ENCODE assay signal across 19 cellular contexts in genomic region chr4:56496241-56496640, GRCh38. TPM values are rescaled to one million over a fixed set of nuclear protein-coding genes. Genes with fewer than 3 reads are reported as not detected.
DNase-seq lines count a peak whose midpoint lies in the region; ATAC-seq and TF ChIP-seq lines count a peak whose summit lies in the region.
"Had no signal": no experiment of that assay in that cellular context is flagged by ENCODE, and none has a peak within 500 bp of the region (broad histone marks: within the 10 kb centered on the region; RNA-seq: fewer than 3 reads in every experiment).

No MANE protein-coding gene starts in this region.

- H3K27me3 Mint-ChIP-seq in activated CD8-positive, alpha-beta T cell treated with anti-CD3 and anti-CD28 coated beads for 36 hours: no peaks in the 10 kb centered on the region
- no peaks in the 10 kb centered on the region for H3K27me3 Mint-ChIP-seq in activated CD8-positive, alpha-beta T cell treated with anti-CD3 and anti-CD28 coated beads, Interleukin-2, amount 10 ng/mL, durations not matched to agents 7 days and 5 days (ENCODE audit: low read depth)
- H3K27me3 Mint-ChIP-seq: CD4-positive, CD25-positive, alpha-beta regulatory T cell; CD8-positive, alpha-beta memory T cell had no signal

- no peak overlapping the region for H3K4me3 Mint-ChIP-seq in activated CD8-positive, alpha-beta T cell treated with anti-CD3 and anti-CD28 coated beads for 36 hours
- no peak overlapping the region for H3K4me3 Mint-ChIP-seq in activated CD8-positive, alpha-beta T cell treated with anti-CD3 and anti-CD28 coated beads, Interleukin-2, amount 10 ng/mL, durations not matched to agents 7 days and 5 days
- H3K4me3 Mint-ChIP-seq: CD8-positive, alpha-beta memory T cell; H9 had no signal

- peak overlapping the region; percentile 18 for H3K27ac Mint-ChIP-seq in activated CD8-positive, alpha-beta T cell treated with anti-CD3 and anti-CD28 coated beads for 36 hours
- no peak overlapping the region for H3K27ac Mint-ChIP-seq in activated CD8-positive, alpha-beta T cell treated with anti-CD3 and anti-CD28 coated beads, Interleukin-2, amount 10 ng/mL, durations not matched to agents 7 days and 5 days
- H3K27ac Mint-ChIP-seq: H9 had no signal

- DNase-seq in activated CD8-positive, alpha-beta T cell treated with anti-CD3 and anti-CD28 coated beads for 36 hours: no peak
- DNase-seq in activated CD8-positive, alpha-beta T cell treated with anti-CD3 and anti-CD28 coated beads, Interleukin-2, amount 10 ng/mL, durations not matched to agents 7 days and 5 days: no peak
- peak; percentile 7 for DNase-seq in DMS53 treated with DMSO at 0.1 percent for 48 hours (lab: John Stamatoyannopoulos, UW; ENCODE audit: unreplicated experiment)
- no peak for DNase-seq in amniotic stem cell (lab: John Stamatoyannopoulos, UW)
- no peak for DNase-seq in activated naive CD4-positive, alpha-beta T cell (lab: John Stamatoyannopoulos, UW)
- DNase-seq: ACHN; BE2C; C1 segment of cervical spinal cord; CD4-positive, CD25-positive, alpha-beta regulatory T cell; CD8-positive, alpha-beta memory T cell; COR-L47; DMS 273 treated with DMSO at 0.1 percent for 48 hours; DND-41; EL; H9; IMR-90 had no signal

- no peak for ATAC-seq in activated CD8-positive, alpha-beta T cell treated with anti-CD3 and anti-CD28 coated beads for 36 hours
- no peak for ATAC-seq in activated CD8-positive, alpha-beta T cell treated with anti-CD3 and anti-CD28 coated beads, Interleukin-2, amount 10 ng/mL, durations not matched to agents 7 days and 5 days
- ATAC-seq: GM12878 had no signal

- TF ChIP-seq CTCF in activated CD8-positive, alpha-beta T cell treated with anti-CD3 and anti-CD28 coated beads for 36 hours (IDR thresholded peaks at IDR 0.05): no peak
- TF ChIP-seq CTCF in VCaP (conservative IDR thresholded peaks at IDR 0.05): no peak

- CTCF ChIA-PET in activated CD8-positive, alpha-beta T cell treated with anti-CD3 and anti-CD28 coated beads for 36 hours (lab: Charles Lee): no interaction called here
- CTCF ChIA-PET in activated CD8-positive, alpha-beta T cell treated with anti-CD3 and anti-CD28 coated beads, Interleukin-2, amount 10 ng/mL, durations not matched to agents 7 days and 5 days (lab: Charles Lee): interaction anchor here (0.7 to 1.4 kb wide), 2 partner anchors 73 to 340 kb away, joined by 4 to 5 read pairs; no protein-coding TSS in a partner anchor

- POLR2A ChIA-PET in activated CD8-positive, alpha-beta T cell treated with anti-CD3 and anti-CD28 coated beads for 36 hours (lab: Charles Lee): interaction anchor here (0.7 to 1.0 kb wide), 2 partner anchors 31 to 385 kb away, joined by 3 read pairs; no protein-coding TSS in a partner anchor
- POLR2A ChIA-PET in activated CD8-positive, alpha-beta T cell treated with anti-CD3 and anti-CD28 coated beads, Interleukin-2, amount 10 ng/mL, durations not matched to agents 7 days and 5 days (lab: Charles Lee): interaction anchor here (0.6 kb wide), 1 partner anchor 307 kb away, joined by 4 read pairs; no protein-coding TSS in a partner anchor

- H3K9me3 Mint-ChIP-seq in activated CD8-positive, alpha-beta T cell treated with anti-CD3 and anti-CD28 coated beads for 36 hours: no peaks in the 10 kb centered on the region
- no peaks in the 10 kb centered on the region for H3K9me3 Mint-ChIP-seq in activated CD8-positive, alpha-beta T cell treated with anti-CD3 and anti-CD28 coated beads, Interleukin-2, amount 10 ng/mL, durations not matched to agents 7 days and 5 days (ENCODE audit: insufficient read depth)
- H3K9me3 Mint-ChIP-seq: CD4-positive, CD25-positive, alpha-beta regulatory T cell; CD8-positive, alpha-beta memory T cell; H9 had no signal

- peaks cover 49% of the 10 kb centered on the region for H3K36me3 Mint-ChIP-seq in activated CD8-positive, alpha-beta T cell treated with anti-CD3 and anti-CD28 coated beads for 36 hours (ENCODE audit: low read depth)
- peaks cover 63% of the 10 kb centered on the region for H3K36me3 Mint-ChIP-seq in activated CD8-positive, alpha-beta T cell treated with anti-CD3 and anti-CD28 coated beads, Interleukin-2, amount 10 ng/mL, durations not matched to agents 7 days and 5 days (ENCODE audit: low read depth)

- H3K4me1 Mint-ChIP-seq in activated CD8-positive, alpha-beta T cell treated with anti-CD3 and anti-CD28 coated beads for 36 hours (ENCODE audit: low read depth): no peaks in the 10 kb centered on the region
- no peaks in the 10 kb centered on the region for H3K4me1 Mint-ChIP-seq in activated CD8-positive, alpha-beta T cell treated with anti-CD3 and anti-CD28 coated beads, Interleukin-2, amount 10 ng/mL, durations not matched to agents 7 days and 5 days (ENCODE audit: low read depth)
- H3K4me1 Mint-ChIP-seq: CD8-positive, alpha-beta memory T cell; H9 had no signal

- H3K27ac ChIP-seq in VCaP: peak overlapping the region; percentile 7; the same call in 1 of the 2 replicates

- intact Hi-C loops in activated CD8-positive, alpha-beta T cell treated with anti-CD3 and anti-CD28 coated beads for 36 hours (cut with micrococcal nuclease): no loop called here

RNA-seq across cellular contexts. Expression of gene ARL9, which starts 9.3 kb away (rescaled TPM):
- total RNA-seq in activated CD8-positive, alpha-beta T cell treated with anti-CD3 and anti-CD28 coated beads for 36 hours: under 1 TPM; 0.16 to 0.25 TPM
- under 1 TPM; 0.16 to 0.18 TPM for total RNA-seq in activated CD8-positive, alpha-beta T cell treated with anti-CD3 and anti-CD28 coated beads, Interleukin-2, amount 10 ng/mL, durations not matched to agents 7 days and 5 days
- total RNA-seq: CD4-positive, CD25-positive, alpha-beta regulatory T cell; G401; GM12878; H9 had no signal

RNA-seq across cellular contexts. Expression of gene SRP72, which starts 28.8 kb away (rescaled TPM):
- total RNA-seq in activated CD8-positive, alpha-beta T cell treated with anti-CD3 and anti-CD28 coated beads for 36 hours: 100 to 1,000 TPM; 165 to 176 TPM
- total RNA-seq in activated CD8-positive, alpha-beta T cell treated with anti-CD3 and anti-CD28 coated beads, Interleukin-2, amount 10 ng/mL, durations not matched to agents 7 days and 5 days: 100 to 1,000 TPM; 131 to 132 TPM
